Comparison of ENCODE assay signal across 13 cellular contexts in the genomic region with DNA sequence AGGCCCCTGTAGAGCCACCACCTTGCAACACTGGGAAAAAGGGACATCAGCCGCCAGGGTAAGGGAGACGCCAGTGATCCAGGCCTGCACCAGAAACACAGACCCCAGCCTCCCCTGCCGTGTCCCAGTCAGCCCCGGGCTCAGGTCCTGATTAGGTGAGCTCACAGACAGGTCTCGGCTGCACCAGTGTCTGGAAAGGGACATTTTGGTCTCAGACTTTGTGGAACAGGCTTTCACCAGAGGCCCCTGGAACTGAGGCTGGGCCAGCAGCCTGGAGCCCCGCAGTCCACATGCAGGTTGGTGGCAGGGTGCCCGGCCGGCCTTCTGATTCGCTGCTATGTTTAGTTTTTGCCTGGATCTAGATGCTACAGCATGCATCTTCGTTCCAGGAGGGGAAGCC.
A peak's percentile ranks its signal among the peaks of the same experiment; 100 is the strongest.
DNase-seq lines count a peak whose midpoint lies in the region; ATAC-seq and TF ChIP-seq lines count a peak whose summit lies in the region.
"Had no signal": no experiment of that assay in that cellular context is flagged by ENCODE, and none has a peak within 500 bp of the region (broad histone marks: within the 10 kb centered on the region; RNA-seq: fewer than 3 reads in every experiment).

No MANE protein-coding gene starts in this region.

- H3K4me1 Mint-ChIP-seq in chondrocyte (ENCODE audit: low read depth) = no peaks in the 10 kb centered on the region
- H3K4me1 Mint-ChIP-seq in activated T-cell treated with anti-CD3 and anti-CD28 coated beads, Interleukin-2, amount 50 U/mL, for 24 hours (ENCODE audit: low read depth) = no peaks in the 10 kb centered on the region

- ATAC-seq in omental fat pad (ENCODE audit: low FRiP score) (peak; percentile 24), aorta (ENCODE audit: low FRiP score) (peak; percentile 27)
- ATAC-seq: CD8-positive, alpha-beta T cell; GM12878 had no signal

- peak; percentile 3 for DNase-seq in G401 (ENCODE audit: low spot score)
- DNase-seq in chondrocyte (ENCODE audit: low spot score) = peak; percentile 67
- no peak for DNase-seq in omental fat pad (ENCODE audit: low spot score)
- no peak for DNase-seq in aorta
- no peak for DNase-seq in Ammon's horn (ENCODE audit: low spot score)
- DNase-seq in activated T-cell treated with anti-CD3 and anti-CD28 coated beads, Interleukin-2, amount 50 U/mL, for 24 hours = no peak
- no peak for DNase-seq in NCI-H345 treated with DMSO at 0.1 percent for 48 hours (lab: John Stamatoyannopoulos, UW; ENCODE audit: unreplicated experiment)
- DNase-seq: ACHN; Calu3; CD8-positive, alpha-beta T cell; DMS79 treated with DMSO at 0.1 percent for 48 hours; H9 had no signal

- no peak overlapping the region for H3K4me3 ChIP-seq in aorta (ENCODE audit: low read length in 2 of 2)
- H3K4me3 ChIP-seq: GM12878 had no signal

- no peaks in the 10 kb centered on the region for H3K9me3 ChIP-seq in aorta (ENCODE audit: control insufficient read depth, low read length)

- 67 to 72% methylated on average over 10 of the region's 10 CpGs for WGBS in aorta, 2 donors

- H3K27me3 Mint-ChIP-seq in chondrocyte (ENCODE audit: low read depth) = peaks cover 2% of the 10 kb centered on the region
- peaks cover 8% of the 10 kb centered on the region for H3K27me3 Mint-ChIP-seq in activated T-cell treated with anti-CD3 and anti-CD28 coated beads, Interleukin-2, amount 50 U/mL, for 24 hours

- H3K4me3 Mint-ChIP-seq in chondrocyte (ENCODE audit: unreplicated experiment) = no peak overlapping the region
- H3K4me3 Mint-ChIP-seq in activated T-cell treated with anti-CD3 and anti-CD28 coated beads, Interleukin-2, amount 50 U/mL, for 24 hours = no peak overlapping the region
- H3K4me3 Mint-ChIP-seq: CD8-positive, alpha-beta T cell; H9 had no signal

- H3K36me3 ChIP-seq in aorta (ENCODE audit: control insufficient read depth in 1 of 2, insufficient read depth in 2 of 2, low read length in 1 of 2) = no peaks in the 10 kb centered on the region

- TF ChIP-seq CTCF in chondrocyte (IDR thresholded peaks at IDR 0.05) (no peak), omental fat pad (IDR thresholded peaks at IDR 0.05) (no peak)

- intact Hi-C loops in aorta (cut with DNase I) = no loop called here

- no peak overlapping the region for H3K27ac ChIP-seq in aorta (ENCODE audit: low read depth in 1 of 2, low read length in 2 of 2)

- H3K9me3 Mint-ChIP-seq in chondrocyte (ENCODE audit: low read depth) = peaks cover 12% of the 10 kb centered on the region
- H3K9me3 Mint-ChIP-seq in activated T-cell treated with anti-CD3 and anti-CD28 coated beads, Interleukin-2, amount 50 U/mL, for 24 hours = peaks cover 2% of the 10 kb centered on the region

- no peaks in the 10 kb centered on the region for H3K27me3 ChIP-seq in aorta (ENCODE audit: control insufficient read depth in 1 of 2, insufficient read depth in 2 of 2, low read length in 1 of 2)

- in situ Hi-C loops in G401 (cut with HindIII; ENCODE audit: low sequenced_read_pairs) = no loop called here

- no peaks in the 10 kb centered on the region for H3K36me3 Mint-ChIP-seq in chondrocyte (ENCODE audit: low read depth)
- no peaks in the 10 kb centered on the region for H3K36me3 Mint-ChIP-seq in activated T-cell treated with anti-CD3 and anti-CD28 coated beads, Interleukin-2, amount 50 U/mL, for 24 hours (ENCODE audit: low read depth)
- H3K36me3 Mint-ChIP-seq: CD8-positive, alpha-beta T cell had no signal

- no peak overlapping the region for H3K27ac Mint-ChIP-seq in chondrocyte (ENCODE audit: unreplicated experiment)
- no peak overlapping the region for H3K27ac Mint-ChIP-seq in activated T-cell treated with anti-CD3 and anti-CD28 coated beads, Interleukin-2, amount 50 U/mL, for 24 hours
- H3K27ac Mint-ChIP-seq: CD8-positive, alpha-beta T cell; H9 had no signal

- no peaks in the 10 kb centered on the region for H3K4me1 ChIP-seq in aorta (ENCODE audit: control insufficient read depth in 1 of 2, insufficient read depth in 2 of 2, low read length in 2 of 2)

Comparison
In these comparisons a context has a peak if more than half of its experiments do, and no peak if none do; other contexts are left out.
1. DNase-seq: peak in G401 (single experiment) and chondrocyte (single experiment); none in omental fat pad (single experiment), aorta (0 of 2), Ammon's horn (single experiment), activated T-cell treated with anti-CD3 and anti-CD28 coated beads, Interleukin-2, amount 50 U/mL, for 24 hours (single experiment) and NCI-H345 treated with DMSO at 0.1 percent for 48 hours (single experiment).